Comparison of ENCODE assay signal across 6 cellular contexts in the genomic region with DNA sequence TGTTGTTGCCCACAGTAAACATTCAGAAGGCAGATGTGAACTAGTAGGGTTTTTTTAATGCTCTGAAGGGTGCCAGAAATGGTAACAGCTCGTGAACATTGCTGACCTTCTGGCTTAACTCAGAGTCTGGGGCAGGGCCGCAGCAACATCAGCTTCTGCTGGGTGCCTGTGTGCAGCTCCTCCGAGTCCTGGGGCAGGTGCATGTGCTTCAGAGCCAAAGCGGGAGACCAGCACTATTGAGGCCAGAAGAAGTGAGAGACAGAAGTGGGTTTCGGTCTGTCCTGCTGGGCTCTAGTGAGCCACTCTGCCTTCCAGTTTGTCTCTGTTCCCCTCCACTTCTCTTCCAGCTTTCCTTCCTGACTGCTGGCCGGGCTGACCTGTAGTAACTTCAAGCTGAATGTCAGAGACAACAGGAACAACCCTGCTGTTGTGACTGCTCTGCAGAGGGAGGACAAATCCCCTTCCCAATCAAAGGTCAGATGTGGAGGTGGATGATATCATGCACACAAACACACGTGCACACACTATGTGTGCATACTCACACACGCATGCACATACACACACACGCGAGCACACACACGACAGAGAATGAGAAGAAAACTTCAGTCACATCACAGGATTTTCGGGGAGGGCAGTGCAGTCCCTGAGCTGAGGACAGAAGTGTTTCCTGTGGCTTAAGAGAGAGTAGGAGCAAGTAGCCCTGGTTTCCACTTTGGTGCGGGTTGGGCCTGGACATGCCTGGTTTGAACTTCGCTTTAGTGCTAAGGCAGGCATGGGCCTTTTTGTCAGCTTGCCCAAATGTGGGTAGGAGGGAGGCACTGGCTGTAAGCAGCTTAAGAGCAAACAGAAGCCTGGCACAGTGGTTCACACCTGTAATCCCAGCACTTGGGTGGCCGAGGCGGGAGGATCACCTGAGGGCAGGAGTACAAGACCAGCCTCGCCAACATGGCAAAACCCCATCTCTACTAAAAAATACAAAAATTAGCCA. TPM values are rescaled to one million over a fixed set of nuclear protein-coding genes. Genes with fewer than 3 reads are reported as not detected.
"Had no signal": no experiment of that assay in that cellular context is flagged by ENCODE, and none has a peak within 500 bp of the region (broad histone marks: within the 10 kb centered on the region; RNA-seq: fewer than 3 reads in every experiment).

No MANE protein-coding gene starts in this region.

RNA-seq across cellular contexts. Expression of gene OLAH, which starts 19.4 kb away (rescaled TPM):
- total RNA-seq: cardiac muscle cell, fibroblast of lung, left colon, natural killer cell, smooth muscle cell, transverse colon had no signal
- polyA plus RNA-seq: cardiac muscle cell, smooth muscle cell had no signal
